ENCODE assay signal across 8 cellular contexts in the genomic region with DNA sequence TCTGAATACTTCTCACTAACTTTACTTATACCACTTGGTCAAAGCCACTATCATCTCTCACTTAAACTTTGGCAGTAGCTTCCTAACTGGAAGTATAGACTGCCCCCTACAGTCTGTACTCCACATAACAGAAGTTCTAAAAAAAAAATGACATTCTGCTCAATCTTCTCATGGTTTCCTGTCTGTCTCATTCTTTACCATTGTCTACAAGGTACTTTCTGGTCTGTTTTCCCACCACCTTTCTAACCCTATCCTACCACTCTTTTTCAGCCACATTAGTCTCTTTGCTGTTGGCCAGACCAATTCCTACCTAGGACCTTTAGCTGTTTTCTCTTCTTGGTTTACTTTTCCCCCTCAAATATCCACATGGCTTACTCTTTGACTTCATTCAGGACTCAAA. TPM values are rescaled to one million over a fixed set of nuclear protein-coding genes. Genes with fewer than 3 reads are reported as not detected.
DNase-seq lines count a peak whose midpoint lies in the region; ATAC-seq and TF ChIP-seq lines count a peak whose summit lies in the region.

No MANE protein-coding gene starts in this region.

- H3K27me3 ChIP-seq in lower lobe of right lung (ENCODE audit: low read depth), result no peaks in the 10 kb centered on the region

- peak; percentile 62 for ATAC-seq in HG02973 (IDR thresholded peaks at IDR 0.05; ENCODE audit: unreplicated experiment)
- ATAC-seq in lower lobe of right lung, result peak; percentile 70 to 82

- TF ChIP-seq CTCF in AG10803 (conservative IDR thresholded peaks at IDR 0.05; ENCODE audit: low read length) (peak; percentile 66), GM12873 (IDR thresholded peaks at IDR 0.05; ENCODE audit: insufficient read depth, low read depth, low read length, missing control alignments) (peak; percentile 69), cardiac fibroblast (IDR thresholded peaks at IDR 0.05; ENCODE audit: low read depth, low read length) (peak; percentile 66), lower lobe of right lung (IDR thresholded peaks at IDR 0.05) (peak; percentile 63)

- peaks cover 54% of the 10 kb centered on the region for H3K36me3 ChIP-seq in lower lobe of right lung

- H3K4me1 ChIP-seq in lower lobe of right lung, result peaks cover 34% of the 10 kb centered on the region

- intact Hi-C loops in lower lobe of right lung (cut with DNase I), result no loop called here

- H3K27ac ChIP-seq in lower lobe of right lung, result no peak overlapping the region

- H3K4me3 ChIP-seq in AG10803 (ENCODE audit: low read length) (no peak overlapping the region), cardiac fibroblast (replicated peaks in 1 of 2; ENCODE audit: low read depth in 2 of 2, low read length in 2 of 2) (no peak overlapping the region), lower lobe of right lung (no peak overlapping the region)

- peak; percentile 53 for DNase-seq in AG10803 (ENCODE audit: low read depth)
- DNase-seq in NOMO-1 treated with DMSO at 0.1 percent for 48 hours (lab: John Stamatoyannopoulos, UW; ENCODE audit: unreplicated experiment), result peak; percentile 63
- DNase-seq in cardiac fibroblast (ENCODE audit: low read depth in 2 of 2), result peak; percentile 67 to 80
- DNase-seq in lower lobe of right lung, result no peak
- no peak for DNase-seq in stimulated activated CD4-positive, alpha-beta T cell treated with anti-CD3 and anti-CD28 coated beads, Interleukin-2, amount 100 ng/mL, for 24 hours
- no peak for DNase-seq in cortex of kidney (lab: John Stamatoyannopoulos, UW)

- no peaks in the 10 kb centered on the region for H3K9me3 ChIP-seq in lower lobe of right lung

RNA-seq across cellular contexts. Expression of gene CPSF6, which starts 14.7 kb away (rescaled TPM):
- total RNA-seq in lower lobe of right lung, result 59.1 TPM

Comparison
In these comparisons a context has a peak if more than half of its experiments do, and no peak if none do; other contexts are left out.
1. DNase-seq: peak in AG10803 (single experiment), NOMO-1 treated with DMSO at 0.1 percent for 48 hours (single experiment) and cardiac fibroblast (2 of 2); none in lower lobe of right lung (single experiment), stimulated activated CD4-positive, alpha-beta T cell treated with anti-CD3 and anti-CD28 coated beads, Interleukin-2, amount 100 ng/mL, for 24 hours (0 of 2) and cortex of kidney (single experiment).
2. Peak in every context shown above with its lines, with median percentiles within 50 percentile points of each other: CTCF ChIP-seq.